ENCODE assay signal across 8 cellular contexts in genomic region chr1:16709659-16710087, GRCh38. TPM values are rescaled to one million over a fixed set of nuclear protein-coding genes. Genes with fewer than 3 reads are reported as not detected.
DNase-seq lines count a peak whose midpoint lies in the region; ATAC-seq, FAIRE-seq and TF ChIP-seq lines count a peak whose summit lies in the region.
"Not testable (repeated sequence)": the region's sequence is repeated elsewhere in the genome, so short reads cannot be mapped to it uniquely, and the experiment has no call there.

No MANE protein-coding gene starts in this region.

- H3K4me3 ChIP-seq in GM12878; naive thymus-derived CD4-positive, alpha-beta T cell (ENCODE audit: low read length); upper lobe of right lung: not testable (repeated sequence)

- not testable (repeated sequence) for H3K36me3 Mint-ChIP-seq in activated CD4-positive, alpha-beta T cell treated with anti-CD3 and anti-CD28 coated beads for 36 hours (ENCODE audit: low read depth); naive thymus-derived CD4-positive, alpha-beta T cell

- not testable (repeated sequence) for TF ChIP-seq EP300 in GM12878 (IDR thresholded peaks at IDR 0.05; ENCODE audit: borderline replicate concordance in 1 of 2, control insufficient read depth in 1 of 2, low read depth in 2 of 2, low read length in 2 of 2)

- not testable (repeated sequence) for H3K27me3 ChIP-seq in GM12878 (replicated peaks in 1 of 2; ENCODE audit: control insufficient read depth in 2 of 2, insufficient read depth in 2 of 2, low read length in 1 of 2); naive thymus-derived CD4-positive, alpha-beta T cell (ENCODE audit: control insufficient read depth in 2 of 2, insufficient read depth in 2 of 2, low read length in 2 of 2); upper lobe of right lung

- H2AFZ ChIP-seq in GM12878 (ENCODE audit: control insufficient read depth, low read depth, low read length): not testable (repeated sequence)

- WGBS in GM12878 (ENCODE audit: insufficient coverage, insufficient replicate concordance, low lambda C conversion rate, missing lambda C conversion rate): 0% methylated on average over 2 of the region's 3 CpGs

- not testable (repeated sequence) for BruUV-seq in GM12878 (replicated peaks; lab: Mats Ljungman, UMichigan)

- not testable (repeated sequence) for H3K27ac ChIP-seq in GM12878 (ENCODE audit: control insufficient read depth, insufficient read depth); naive thymus-derived CD4-positive, alpha-beta T cell (ENCODE audit: low read depth, low read length); upper lobe of right lung

- H3K79me2 ChIP-seq in GM12878 (ENCODE audit: control insufficient read depth, insufficient read depth, low read length): not testable (repeated sequence)

- H3K4me1 Mint-ChIP-seq in activated CD4-positive, alpha-beta T cell treated with anti-CD3 and anti-CD28 coated beads for 36 hours; naive thymus-derived CD4-positive, alpha-beta T cell: not testable (repeated sequence)

- not testable (repeated sequence) for DNase-seq in GM10266 (ENCODE audit: extremely low spot score); GM12878 (ENCODE audit: low read depth, low spot score); upper lobe of right lung
- DNase-seq in NCI-H345 treated with DMSO at 0.1 percent for 48 hours (lab: John Stamatoyannopoulos, UW; ENCODE audit: unreplicated experiment): peak; percentile 19
- peak; percentile 78 for DNase-seq in activated CD4-positive, alpha-beta T cell treated with anti-CD3 and anti-CD28 coated beads for 36 hours
- peak; percentile 42 for DNase-seq in globus pallidus (ENCODE audit: low spot score)
- DNase-seq in naive thymus-derived CD4-positive, alpha-beta T cell: peak in 8 of 9 donors; percentile 19 to 67 (median 46)

- CTCF ChIA-PET in activated CD4-positive, alpha-beta T cell treated with anti-CD3 and anti-CD28 coated beads for 36 hours (lab: Charles Lee): interaction anchor here (0.7 to 3.9 kb wide), 19 partner anchors 9 to 336 kb away, joined by 3 to 23 read pairs (median 4); partner anchors contain the start of genes CROCC and NBPF1
- CTCF ChIA-PET in GM12878 (lab: Yijun Ruan, JAX): interaction anchor here (0.8 to 1.6 kb wide), 5 partner anchors 11 to 101 kb away, joined by 3 to 6 read pairs (median 5); no protein-coding TSS in a partner anchor
- CTCF ChIA-PET in naive thymus-derived CD4-positive, alpha-beta T cell (lab: Charles Lee): interaction anchor here (0.6 to 0.7 kb wide), 2 partner anchors 242 to 628 kb away, joined by 3 to 5 read pairs; no protein-coding TSS in a partner anchor

- ATAC-seq in HG02623 (IDR thresholded peaks at IDR 0.05; ENCODE audit: unreplicated experiment) (peak; percentile 58), GM12878 (peak; percentile 90), upper lobe of right lung (peak; percentile 81)
- ATAC-seq in activated CD4-positive, alpha-beta T cell treated with anti-CD3 and anti-CD28 coated beads for 36 hours: peak; percentile 89
- ATAC-seq in naive thymus-derived CD4-positive, alpha-beta T cell: peak; percentile 88

- TF ChIP-seq CTCF in GM10266 (IDR thresholded peaks at IDR 0.05; ENCODE audit: control insufficient read depth, insufficient read depth, low read depth, missing control alignments): peak; percentile 44
- TF ChIP-seq CTCF in GM12878 (IDR thresholded peaks at IDR 0.05 in 2 of 3, conservative IDR thresholded peaks at IDR 0.05 in 1 of 3; ENCODE audit: control insufficient read depth in 2 of 3, extremely low read depth in 1 of 3, insufficient read depth in 1 of 3, low read depth in 3 of 3, low read length in 3 of 3); upper lobe of right lung (IDR thresholded peaks at IDR 0.05): not testable (repeated sequence)

- H3K4me1 ChIP-seq in GM12878 (ENCODE audit: control insufficient read depth, insufficient read depth, low read length); naive thymus-derived CD4-positive, alpha-beta T cell (ENCODE audit: control insufficient read depth in 2 of 2, insufficient read depth in 2 of 2, low read length in 2 of 2); upper lobe of right lung: not testable (repeated sequence)

- POLR2A ChIA-PET in activated CD4-positive, alpha-beta T cell treated with anti-CD3 and anti-CD28 coated beads for 36 hours (lab: Charles Lee): interaction anchor here (0.6 to 1.9 kb wide), 3 partner anchors 8 to 305 kb away, joined by 3 to 5 read pairs (median 4); no protein-coding TSS in a partner anchor
- POLR2A ChIA-PET in GM12878 (lab: Charles Lee): not testable (repeated sequence)
- POLR2A ChIA-PET in naive thymus-derived CD4-positive, alpha-beta T cell (lab: Charles Lee): interaction anchor here (1.8 kb wide), 1 partner anchor 196 kb away, joined by 6 read pairs; no protein-coding TSS in a partner anchor

- H3K9me3 Mint-ChIP-seq in activated CD4-positive, alpha-beta T cell treated with anti-CD3 and anti-CD28 coated beads for 36 hours (ENCODE audit: low read depth); naive thymus-derived CD4-positive, alpha-beta T cell: not testable (repeated sequence)

- peak; percentile 93 for FAIRE-seq in GM12878 (lab: Jason Lieb, UNC)

- RAD21 ChIA-PET in GM12878 (lab: Charles Lee; ENCODE audit: unreplicated experiment): not testable (repeated sequence)

- not testable (repeated sequence) for H4K20me1 ChIP-seq in GM12878 (ENCODE audit: control insufficient read depth, insufficient read depth)

- SMC1A ChIA-PET in GM12878 (lab: Charles Lee; ENCODE audit: uncharacterized antibody, unreplicated experiment): interaction anchor here (0.9 kb wide), 1 partner anchor 189 kb away, joined by 4 read pairs; no protein-coding TSS in a partner anchor

- not testable (repeated sequence) for H3K36me3 ChIP-seq in GM12878 (ENCODE audit: control insufficient read depth in 2 of 2, insufficient read depth in 2 of 2, low read length in 1 of 2); naive thymus-derived CD4-positive, alpha-beta T cell (ENCODE audit: control insufficient read depth in 2 of 3, insufficient read depth in 3 of 3, low read length in 3 of 3); upper lobe of right lung

- H3K27ac Mint-ChIP-seq in activated CD4-positive, alpha-beta T cell treated with anti-CD3 and anti-CD28 coated beads for 36 hours; naive thymus-derived CD4-positive, alpha-beta T cell: not testable (repeated sequence)

- in situ Hi-C loops in GM12878 (cut with MboI): not testable (repeated sequence)

- H3K27me3 Mint-ChIP-seq in activated CD4-positive, alpha-beta T cell treated with anti-CD3 and anti-CD28 coated beads for 36 hours; naive thymus-derived CD4-positive, alpha-beta T cell: not testable (repeated sequence)

- not testable (repeated sequence) for TF ChIP-seq POLR2A in GM12878 (IDR thresholded peaks at IDR 0.05; ENCODE audit: low read depth, low read length)

- not testable (repeated sequence) for TF ChIP-seq RAD21 in GM12878 (IDR thresholded peaks at IDR 0.05; ENCODE audit: insufficient read depth, low read depth, low read length)

- intact Hi-C loops in activated CD4-positive, alpha-beta T cell treated with anti-CD3 and anti-CD28 coated beads for 36 hours (cut with DNase I, micrococcal nuclease): loop anchor here (10.0 kb wide), 1 partner anchor 75 kb away; no protein-coding TSS in a partner anchor
- intact Hi-C loops in GM12878 (cut with micrococcal nuclease; ENCODE audit: unreplicated experiment); naive thymus-derived CD4-positive, alpha-beta T cell (cut with micrococcal nuclease); upper lobe of right lung (cut with DNase I): not testable (repeated sequence)

- H3K4me2 ChIP-seq in GM12878 (ENCODE audit: control insufficient read depth, insufficient read depth): not testable (repeated sequence)

- H3K4me3 Mint-ChIP-seq in activated CD4-positive, alpha-beta T cell treated with anti-CD3 and anti-CD28 coated beads for 36 hours: not testable (repeated sequence)
- H3K4me3 Mint-ChIP-seq in naive thymus-derived CD4-positive, alpha-beta T cell: peak overlapping the region in 2 of 10 donors; percentile 38 to 46

- H3K9me3 ChIP-seq in GM12878 (replicated peaks; ENCODE audit: control insufficient read depth, insufficient read depth, low read length); naive thymus-derived CD4-positive, alpha-beta T cell (ENCODE audit: control insufficient read depth in 2 of 3, low read length in 3 of 3); upper lobe of right lung: not testable (repeated sequence)

- not testable (repeated sequence) for H3K9ac ChIP-seq in GM12878 (ENCODE audit: control insufficient read depth, insufficient read depth, low read length)

RNA-seq across cellular contexts. Expression of gene RNU1-4, which starts 30.6 kb away (rescaled TPM):
- 1,000 to 10,000 TPM; 1,573 to 2,291 TPM for total RNA-seq in activated CD4-positive, alpha-beta T cell treated with anti-CD3 and anti-CD28 coated beads for 36 hours
- total RNA-seq in GM12878 (2013; cell fraction: nucleolus; rRNA removed): under 0.01 TPM in 2 replicates
- total RNA-seq in GM12878 (2014; rRNA removed) (under 0.01 TPM in 2 replicates), GM12878 (2014; rRNA removed; fragmentation: Illumina TruSeq; extraction: Trizol) (20,946 and 25,634 TPM in 2 replicates), GM12878 (2021) (2,403 and 2,678 TPM in 2 replicates), upper lobe of right lung (6,622 TPM)
- not detected for polyA plus RNA-seq in GM12878 (2011; ENCODE audit: low read depth)
- polyA plus RNA-seq in GM12878 (2011; rRNA removed) (82.4 and 113 TPM in 2 replicates), GM12878 (2014; fragmentation: Illumina TruSeq; extraction: Trizol) (not detected in 2 replicates), GM12878 (2014; fragmentation: Nextera tagmentation; extraction: Ambion mirVana) (1 to 10 TPM; 4.5 to 4.9 TPM), GM12878 (2014; rRNA removed) (not detected in 2 replicates), GM12878 (2016; fragmentation: Nextera tagmentation; extraction: Ambion mirVana) (1 to 10 TPM; 2.6 to 3.6 TPM)
- polyA plus RNA-seq in GM12878 (2011; cell fraction: cytosol; rRNA removed): under 0.01 TPM in 1 of 2 replicates, not detected in the other
- under 0.01 TPM in 2 replicates for polyA plus RNA-seq in GM12878 (2011; cell fraction: nucleus; rRNA removed)
- polyA plus RNA-seq in GM12878 (2012): 66.2 TPM in 1 of 2 replicates, not detected in the other
- polyA minus RNA-seq in GM12878 (2011; rRNA and poly(A)+ RNA removed): under 0.01 and 12,429 TPM in 2 replicates
- polyA minus RNA-seq in GM12878 (2011; cell fraction: cytosol; rRNA and poly(A)+ RNA removed): 90,580 and 95,504 TPM in 2 replicates
- 67,711 and 110,374 TPM in 2 replicates for polyA minus RNA-seq in GM12878 (2011; cell fraction: nucleus; rRNA and poly(A)+ RNA removed)
- total RNA-seq in naive thymus-derived CD4-positive, alpha-beta T cell: 1,000 to 10,000 TPM; 2,341 to 4,458 (median 3,337) TPM
- polyA plus RNA-seq in naive thymus-derived CD4-positive, alpha-beta T cell: not detected

RNA-seq across cellular contexts. Expression of gene RNU1-3, which starts 42.9 kb away (rescaled TPM):
- total RNA-seq in activated CD4-positive, alpha-beta T cell treated with anti-CD3 and anti-CD28 coated beads for 36 hours: 1,000 to 10,000 TPM; 1,573 to 2,291 TPM
- total RNA-seq in GM12878 (2013; cell fraction: nucleolus; rRNA removed): under 0.01 TPM in 2 replicates
- total RNA-seq in GM12878 (2014; rRNA removed): under 0.01 TPM in 2 replicates
- total RNA-seq in GM12878 (2014; rRNA removed; fragmentation: Illumina TruSeq; extraction: Trizol): 20,946 and 25,634 TPM in 2 replicates
- total RNA-seq in GM12878 (2021): 2,403 and 2,678 TPM in 2 replicates
- not detected for polyA plus RNA-seq in GM12878 (2011; ENCODE audit: low read depth)
- polyA plus RNA-seq in GM12878 (2011; rRNA removed): 82.4 and 113 TPM in 2 replicates
- under 0.01 TPM in 1 of 2 replicates, not detected in the other for polyA plus RNA-seq in GM12878 (2011; cell fraction: cytosol; rRNA removed)
- polyA plus RNA-seq in GM12878 (2011; cell fraction: nucleus; rRNA removed): under 0.01 TPM in 2 replicates
- polyA plus RNA-seq in GM12878 (2012): 66.2 TPM in 1 of 2 replicates, not detected in the other
- polyA plus RNA-seq in GM12878 (2014; fragmentation: Illumina TruSeq; extraction: Trizol): not detected in 2 replicates
- 1 to 10 TPM; 4.5 to 4.9 TPM for polyA plus RNA-seq in GM12878 (2014; fragmentation: Nextera tagmentation; extraction: Ambion mirVana)
- not detected in 2 replicates for polyA plus RNA-seq in GM12878 (2014; rRNA removed)
- 1 to 10 TPM; 2.6 to 3.6 TPM for polyA plus RNA-seq in GM12878 (2016; fragmentation: Nextera tagmentation; extraction: Ambion mirVana)
- polyA minus RNA-seq in GM12878 (2011; rRNA and poly(A)+ RNA removed): under 0.01 and 12,429 TPM in 2 replicates
- 90,580 and 95,504 TPM in 2 replicates for polyA minus RNA-seq in GM12878 (2011; cell fraction: cytosol; rRNA and poly(A)+ RNA removed)
- 67,711 and 110,374 TPM in 2 replicates for polyA minus RNA-seq in GM12878 (2011; cell fraction: nucleus; rRNA and poly(A)+ RNA removed)
- total RNA-seq in naive thymus-derived CD4-positive, alpha-beta T cell: 1,000 to 10,000 TPM; 2,341 to 4,458 (median 3,337) TPM
- not detected for polyA plus RNA-seq in naive thymus-derived CD4-positive, alpha-beta T cell
- total RNA-seq in upper lobe of right lung: 6,622 TPM
